Comparison of ENCODE assay signal across 19 cellular contexts in genomic region chr2:68432696-68433658, GRCh38.
"Had no signal": no experiment of that assay in that cellular context is flagged by ENCODE, and none has a peak within 500 bp of the region (broad histone marks: within the 10 kb centered on the region; RNA-seq: fewer than 3 reads in every experiment).

No MANE protein-coding gene starts in this region.

- H3K27me3 Mint-ChIP-seq: activated T-cell treated with anti-CD3 and anti-CD28 coated beads, Interleukin-2, amount 50 U/mL, for 24 hours; T-helper 17 cell had no signal

- H3K27ac Mint-ChIP-seq: activated naive CD4-positive, alpha-beta T cell treated with anti-CD3 and anti-CD28 coated beads, Interleukin-2, amount 50 U/mL, for 72 hours; activated T-cell treated with anti-CD3 and anti-CD28 coated beads, Interleukin-2, amount 50 U/mL, for 24 hours; naive thymus-derived CD4-positive, alpha-beta T cell; T-helper 17 cell had no signal

- H3K9me3 ChIP-seq: prostate gland, suprapubic skin had no signal

- H3K9me3 Mint-ChIP-seq: activated naive CD4-positive, alpha-beta T cell treated with anti-CD3 and anti-CD28 coated beads, Interleukin-2, amount 50 U/mL, for 72 hours; activated T-cell treated with anti-CD3 and anti-CD28 coated beads, Interleukin-2, amount 50 U/mL, for 24 hours had no signal

- H3K27me3 ChIP-seq: brain microvascular endothelial cell, suprapubic skin had no signal

- H3K27ac ChIP-seq: brain microvascular endothelial cell, prostate gland, suprapubic skin had no signal

- DNase-seq: activated CD4-positive, CD25-positive, alpha-beta regulatory T cell; activated effector memory CD4-positive, alpha-beta T cell treated with anti-CD3 and anti-CD28 coated beads, Interleukin-2, amount 50 U/mL, for 16 hours; activated T-cell treated with anti-CD3 and anti-CD28 coated beads, Interleukin-2, amount 50 U/mL, for 24 hours; amniotic stem cell; brain microvascular endothelial cell; cerebellar nuclear complex; dermis blood vessel endothelial cell; foreskin fibroblast; glutamatergic neuron; naive thymus-derived CD4-positive, alpha-beta T cell; occipital lobe; stimulated activated CD4-positive, alpha-beta T cell treated with anti-CD3 and anti-CD28 coated beads, Interleukin-12 subunit alpha, Interleukin-12 subunit beta, amount 100 ng/mL, for 4 hours; stimulated activated naive CD4-positive, alpha-beta T cell treated with Interleukin-2 at 50 U/mL for 16 hours; T-helper 17 cell had no signal

- H3K4me1 ChIP-seq: prostate gland had no signal

- H3K36me3 Mint-ChIP-seq: activated naive CD4-positive, alpha-beta T cell treated with anti-CD3 and anti-CD28 coated beads, Interleukin-2, amount 50 U/mL, for 72 hours; naive thymus-derived CD4-positive, alpha-beta T cell had no signal

- H3K4me3 ChIP-seq: lung, prostate gland, suprapubic skin had no signal

- H3K36me3 ChIP-seq: brain microvascular endothelial cell, prostate gland, suprapubic skin had no signal

- H3K4me3 Mint-ChIP-seq: activated T-cell treated with anti-CD3 and anti-CD28 coated beads, Interleukin-2, amount 50 U/mL, for 24 hours; naive thymus-derived CD4-positive, alpha-beta T cell; T-helper 17 cell had no signal

- ATAC-seq: activated naive CD4-positive, alpha-beta T cell treated with anti-CD3 and anti-CD28 coated beads, Interleukin-2, amount 50 U/mL, for 72 hours; naive thymus-derived CD4-positive, alpha-beta T cell; sciatic nerve; T-helper 17 cell had no signal
